In genomic region chr19:10086032-10086903, GRCh38 we compare ENCODE assay signal across 8 cellular contexts. TPM values are rescaled to one million over a fixed set of nuclear protein-coding genes. Genes with fewer than 3 reads are reported as not detected.
DNase-seq lines count a peak whose midpoint lies in the region; ATAC-seq and TF ChIP-seq lines count a peak whose summit lies in the region.

Gene SHFL (plus strand): TSS chr19:10086317. CDS start chr19:10086428, 111 bp downstream.

- H2AFZ ChIP-seq in OCI-LY7 (ENCODE audit: low read length) (peak within 1 kb of the TSS; percentile 88), fibroblast of lung (ENCODE audit: low read length) (peak within 1 kb of the TSS; percentile 54)

- no TSS peak for BruUV-seq in OCI-LY7 (replicated peaks; lab: Mats Ljungman, UMichigan)

- DNase-seq in NCI-H1436 (lab: John Stamatoyannopoulos, UW) (peak; percentile 50), NCI-H1436 treated with DMSO at 0.1 percent for 48 hours (lab: John Stamatoyannopoulos, UW) (no peak), OCI-LY7 (ENCODE audit: low spot score) (peak; percentile 81), fibroblast of lung (ENCODE audit: low read depth in 2 of 2) (peak; percentile 43 to 58)
- peak; percentile 88 for DNase-seq in activated T-helper 1 cell treated with anti-CD3 and anti-CD28 coated beads, Interleukin-12 subunit alpha, Interleukin-12 subunit beta, Interleukin-2, Interleukin-4 antibody, amounts not matched to agents 30 ng/mL and 10 ng/mL and 1 ng/mL, durations not matched to agents 14 hours and 24 hours and 36 hours (ENCODE audit: low spot score)
- DNase-seq in naive thymus-derived CD4-positive, alpha-beta T cell: peak; percentile 71 to 90 (median 83)
- DNase-seq in stimulated activated effector memory CD8-positive, alpha-beta T cell treated with anti-CD3 and anti-CD28 coated beads, Interleukin-12 subunit alpha, Interleukin-12 subunit beta, amount 100 ng/mL, for 72 hours (ENCODE audit: low spot score in 2 of 2): peak; percentile 76 to 92

- H3K4me3 ChIP-seq in OCI-LY7 (ENCODE audit: low read depth, low read length, poor library complexity, severe bottlenecking) (peak within 1 kb of the TSS; percentile 99), fibroblast of lung (replicated peaks in 1 of 4; ENCODE audit: control extremely low read depth in 1 of 4, insufficient read depth in 1 of 4, low read depth in 3 of 4, low read length in 4 of 4) (peak within 1 kb of the TSS; percentile 67 to 99 (median 77))
- H3K4me3 ChIP-seq in naive thymus-derived CD4-positive, alpha-beta T cell (ENCODE audit: low read length): peak within 1 kb of the TSS; percentile 94

- H3K4me3 Mint-ChIP-seq in activated T-helper 1 cell treated with anti-CD3 and anti-CD28 coated beads, Interleukin-12 subunit alpha, Interleukin-12 subunit beta, Interleukin-2, Interleukin-4 antibody, amounts not matched to agents 30 ng/mL and 10 ng/mL and 1 ng/mL, durations not matched to agents 14 hours and 24 hours and 36 hours: peak within 1 kb of the TSS; percentile 90
- peak within 1 kb of the TSS; percentile 75 to 92 (median 90) for H3K4me3 Mint-ChIP-seq in naive thymus-derived CD4-positive, alpha-beta T cell
- peak within 1 kb of the TSS; percentile 80 for H3K4me3 Mint-ChIP-seq in stimulated activated effector memory CD8-positive, alpha-beta T cell treated with anti-CD3 and anti-CD28 coated beads, Interleukin-12 subunit alpha, Interleukin-12 subunit beta, amount 100 ng/mL, for 72 hours

- H3K27me3 Mint-ChIP-seq in activated T-helper 1 cell treated with anti-CD3 and anti-CD28 coated beads, Interleukin-12 subunit alpha, Interleukin-12 subunit beta, Interleukin-2, Interleukin-4 antibody, amounts not matched to agents 30 ng/mL and 10 ng/mL and 1 ng/mL, durations not matched to agents 14 hours and 24 hours and 36 hours (ENCODE audit: insufficient read depth): peaks cover 2% of the 10 kb centered on the region
- H3K27me3 Mint-ChIP-seq in naive thymus-derived CD4-positive, alpha-beta T cell: no peaks in the 10 kb centered on the region

- H3K36me3 Mint-ChIP-seq in activated T-helper 1 cell treated with anti-CD3 and anti-CD28 coated beads, Interleukin-12 subunit alpha, Interleukin-12 subunit beta, Interleukin-2, Interleukin-4 antibody, amounts not matched to agents 30 ng/mL and 10 ng/mL and 1 ng/mL, durations not matched to agents 14 hours and 24 hours and 36 hours (ENCODE audit: low read depth): peaks cover 16% of the 10 kb centered on the region
- peaks cover 0 to 17% (median 0%) of the 10 kb centered on the region in 5 donors for H3K36me3 Mint-ChIP-seq in naive thymus-derived CD4-positive, alpha-beta T cell
- peaks cover 45% of the 10 kb centered on the region for H3K36me3 Mint-ChIP-seq in stimulated activated effector memory CD8-positive, alpha-beta T cell treated with anti-CD3 and anti-CD28 coated beads, Interleukin-12 subunit alpha, Interleukin-12 subunit beta, amount 100 ng/mL, for 72 hours

- CTCF ChIA-PET in OCI-LY7 (lab: Charles Lee; ENCODE audit: unreplicated experiment): no interaction called here
- CTCF ChIA-PET in naive thymus-derived CD4-positive, alpha-beta T cell (lab: Charles Lee): no interaction called here

- no peaks in the 10 kb centered on the region for H3K27me3 ChIP-seq in fibroblast of lung (ENCODE audit: control insufficient read depth, insufficient read depth, low read length)
- no peaks in the 10 kb centered on the region for H3K27me3 ChIP-seq in naive thymus-derived CD4-positive, alpha-beta T cell (ENCODE audit: control insufficient read depth in 2 of 2, insufficient read depth in 2 of 2, low read length in 2 of 2)

- H3K4me1 ChIP-seq in OCI-LY7 (ENCODE audit: insufficient read depth, low read length, poor library complexity, severe bottlenecking): peaks cover 8% of the 10 kb centered on the region
- no peaks in the 10 kb centered on the region for H3K4me1 ChIP-seq in fibroblast of lung (ENCODE audit: control insufficient read depth, extremely low read depth, insufficient read depth, low read length)
- H3K4me1 ChIP-seq in naive thymus-derived CD4-positive, alpha-beta T cell (ENCODE audit: control insufficient read depth in 2 of 2, insufficient read depth in 2 of 2, low read length in 2 of 2): peaks cover 4 to 9% of the 10 kb centered on the region in 2 donors

- no peaks in the 10 kb centered on the region for H3K9me3 ChIP-seq in OCI-LY7 (ENCODE audit: low read length)
- no peaks in the 10 kb centered on the region for H3K9me3 ChIP-seq in fibroblast of lung (ENCODE audit: control insufficient read depth, insufficient read depth, low read depth, low read length)
- no peaks in the 10 kb centered on the region for H3K9me3 ChIP-seq in naive thymus-derived CD4-positive, alpha-beta T cell (ENCODE audit: control insufficient read depth in 2 of 3, low read length in 3 of 3)

- no peaks in the 10 kb centered on the region for H3K9me3 Mint-ChIP-seq in activated T-helper 1 cell treated with anti-CD3 and anti-CD28 coated beads, Interleukin-12 subunit alpha, Interleukin-12 subunit beta, Interleukin-2, Interleukin-4 antibody, amounts not matched to agents 30 ng/mL and 10 ng/mL and 1 ng/mL, durations not matched to agents 14 hours and 24 hours and 36 hours
- H3K9me3 Mint-ChIP-seq in naive thymus-derived CD4-positive, alpha-beta T cell: no peaks in the 10 kb centered on the region
- no peaks in the 10 kb centered on the region for H3K9me3 Mint-ChIP-seq in stimulated activated effector memory CD8-positive, alpha-beta T cell treated with anti-CD3 and anti-CD28 coated beads, Interleukin-12 subunit alpha, Interleukin-12 subunit beta, amount 100 ng/mL, for 72 hours

- peak within 1 kb of the TSS; percentile 88 for H3K27ac Mint-ChIP-seq in activated T-helper 1 cell treated with anti-CD3 and anti-CD28 coated beads, Interleukin-12 subunit alpha, Interleukin-12 subunit beta, Interleukin-2, Interleukin-4 antibody, amounts not matched to agents 30 ng/mL and 10 ng/mL and 1 ng/mL, durations not matched to agents 14 hours and 24 hours and 36 hours
- H3K27ac Mint-ChIP-seq in naive thymus-derived CD4-positive, alpha-beta T cell: peak within 1 kb of the TSS; percentile 81 to 92 (median 88)
- H3K27ac Mint-ChIP-seq in stimulated activated effector memory CD8-positive, alpha-beta T cell treated with anti-CD3 and anti-CD28 coated beads, Interleukin-12 subunit alpha, Interleukin-12 subunit beta, amount 100 ng/mL, for 72 hours: peak within 1 kb of the TSS; percentile 85

- intact Hi-C loops in OCI-LY7 (cut with micrococcal nuclease; ENCODE audit: unreplicated experiment): no loop called here
- intact Hi-C loops in activated T-helper 1 cell treated with anti-CD3 and anti-CD28 coated beads, Interleukin-12 subunit alpha, Interleukin-12 subunit beta, Interleukin-2, Interleukin-4 antibody, amounts not matched to agents 30 ng/mL and 10 ng/mL and 1 ng/mL, durations not matched to agents 14 hours and 24 hours and 36 hours (cut with micrococcal nuclease): loop anchor here (1.0 to 2.0 kb wide), 2 partner anchors 10 to 19 kb away; no protein-coding TSS in a partner anchor
- intact Hi-C loops in naive thymus-derived CD4-positive, alpha-beta T cell (cut with micrococcal nuclease): loop anchor here (1.0 to 10.0 kb wide), 5 partner anchors 10 to 569 kb away; partner anchors contain the start of genes PPAN (in 2 of the 2), ILF3 (in 1 of the 2) and PIN1 (in 1 of the 2)

- peak within 1 kb of the TSS; percentile 60 for H3K9ac ChIP-seq in fibroblast of lung (ENCODE audit: insufficient read depth, low read length)

- no peaks in the 10 kb centered on the region for H4K20me1 ChIP-seq in OCI-LY7 (ENCODE audit: insufficient read depth, low read length)
- H4K20me1 ChIP-seq in fibroblast of lung (ENCODE audit: control insufficient read depth, extremely low read depth, insufficient read depth, low read length): no peaks in the 10 kb centered on the region

- H3K79me2 ChIP-seq in OCI-LY7 (ENCODE audit: insufficient read depth, low read depth, low read length): peaks cover 5% of the 10 kb centered on the region; the same call in 1 of the 2 replicates
- H3K79me2 ChIP-seq in fibroblast of lung (ENCODE audit: control insufficient read depth, insufficient read depth, low read length): no peaks in the 10 kb centered on the region

- ATAC-seq in HG02981 (IDR thresholded peaks at IDR 0.05; ENCODE audit: unreplicated experiment): peak; percentile 76
- ATAC-seq in naive thymus-derived CD4-positive, alpha-beta T cell: peak; percentile 98
- ATAC-seq in stimulated activated effector memory CD8-positive, alpha-beta T cell treated with anti-CD3 and anti-CD28 coated beads, Interleukin-12 subunit alpha, Interleukin-12 subunit beta, amount 100 ng/mL, for 72 hours: peak; percentile 94

- no peaks in the 10 kb centered on the region for H3K9me2 ChIP-seq in OCI-LY7 (ENCODE audit: insufficient read depth, low read length)

- TF ChIP-seq CTCF in OCI-LY7 (conservative IDR thresholded peaks at IDR 0.05; ENCODE audit: low read length): no peak
- TF ChIP-seq CTCF in fibroblast of lung (conservative IDR thresholded peaks at IDR 0.05 in 1 of 2, IDR thresholded peaks at IDR 0.05 in 1 of 2; ENCODE audit: low read depth in 1 of 2, low read length in 2 of 2): no peak

- H3K4me2 ChIP-seq in OCI-LY7 (ENCODE audit: low read length) (peak within 1 kb of the TSS; percentile 97), fibroblast of lung (ENCODE audit: extremely low read depth, insufficient read depth, low read length) (peak within 1 kb of the TSS; percentile 69)

- peaks cover 7% of the 10 kb centered on the region for H3K4me1 Mint-ChIP-seq in activated T-helper 1 cell treated with anti-CD3 and anti-CD28 coated beads, Interleukin-12 subunit alpha, Interleukin-12 subunit beta, Interleukin-2, Interleukin-4 antibody, amounts not matched to agents 30 ng/mL and 10 ng/mL and 1 ng/mL, durations not matched to agents 14 hours and 24 hours and 36 hours (ENCODE audit: low read depth)
- H3K4me1 Mint-ChIP-seq in naive thymus-derived CD4-positive, alpha-beta T cell: peaks cover 8 to 21% (median 8%) of the 10 kb centered on the region in 7 donors
- peaks cover 19% of the 10 kb centered on the region for H3K4me1 Mint-ChIP-seq in stimulated activated effector memory CD8-positive, alpha-beta T cell treated with anti-CD3 and anti-CD28 coated beads, Interleukin-12 subunit alpha, Interleukin-12 subunit beta, amount 100 ng/mL, for 72 hours

- H3K27ac ChIP-seq in OCI-LY7 (ENCODE audit: low read depth, low read length, poor library complexity, severe bottlenecking) (no peak within 1 kb of the TSS), fibroblast of lung (ENCODE audit: insufficient read depth, low read length) (peak within 1 kb of the TSS; percentile 49)
- H3K27ac ChIP-seq in naive thymus-derived CD4-positive, alpha-beta T cell (ENCODE audit: low read depth, low read length): peak within 1 kb of the TSS; percentile 90

- H3K36me3 ChIP-seq in OCI-LY7 (ENCODE audit: insufficient read depth, low read length) (no peaks in the 10 kb centered on the region), fibroblast of lung (ENCODE audit: control insufficient read depth, insufficient read depth, low read length) (peaks cover 6% of the 10 kb centered on the region)
- peaks cover 0 to 26% (median 0%) of the 10 kb centered on the region in 3 experiments for H3K36me3 ChIP-seq in naive thymus-derived CD4-positive, alpha-beta T cell (ENCODE audit: control insufficient read depth in 2 of 3, insufficient read depth in 3 of 3, low read length in 3 of 3)

- POLR2A ChIA-PET in OCI-LY7 (lab: Charles Lee): no interaction called here
- POLR2A ChIA-PET in naive thymus-derived CD4-positive, alpha-beta T cell (lab: Charles Lee): no interaction called here

RNA-seq across cellular contexts. Expression of gene SHFL, which starts in this region (rescaled TPM):
- 21.9 and 32.9 TPM in 2 replicates for total RNA-seq in OCI-LY7 (2014; rRNA removed; shearing (Covaris generic))
- 28.5 and 30.9 TPM in 2 replicates for total RNA-seq in OCI-LY7 (2022)
- 64.1 and 70.5 TPM in 2 replicates for total RNA-seq in activated T-helper 1 cell treated with anti-CD3 and anti-CD28 coated beads, Interleukin-12 subunit alpha, Interleukin-12 subunit beta, Interleukin-2, Interleukin-4 antibody, amounts not matched to agents 30 ng/mL and 10 ng/mL and 1 ng/mL, durations not matched to agents 14 hours and 24 hours and 36 hours
- 25.7 and 29.4 TPM in 2 replicates for total RNA-seq in fibroblast of lung
- 17.0 and 29.0 TPM in 2 replicates for polyA plus RNA-seq in fibroblast of lung
- polyA plus RNA-seq in fibroblast of lung (2012): 20.6 and 28.2 TPM in 2 replicates
- 14.5 and 15.7 TPM in 2 replicates for polyA minus RNA-seq in fibroblast of lung (ENCODE audit: low replicate concordance)
- total RNA-seq in naive thymus-derived CD4-positive, alpha-beta T cell: 100 to 1,000 TPM in 3 of 5 experiments, 10 to 100 TPM in 2; 67.8 to 112 (median 102) TPM
- polyA plus RNA-seq in naive thymus-derived CD4-positive, alpha-beta T cell: 10 to 100 TPM; 37.0 to 52.0 TPM
